In genomic region chr7:134254311-134254710, GRCh38 we compare ENCODE assay signal across 13 cellular contexts.
A peak's percentile ranks its signal among the peaks of the same experiment; 100 is the strongest.
DNase-seq lines count a peak whose midpoint lies in the region; ATAC-seq and TF ChIP-seq lines count a peak whose summit lies in the region.
"Had no signal": no experiment of that assay in that cellular context is flagged by ENCODE, and none has a peak within 500 bp of the region (broad histone marks: within the 10 kb centered on the region; RNA-seq: fewer than 3 reads in every experiment).

No MANE protein-coding gene starts in this region.

- POLR2A ChIA-PET in HCT116 (lab: Charles Lee) (no interaction called here), PC-3 (lab: Charles Lee; ENCODE audit: unreplicated experiment) (no interaction called here)

- intact Hi-C loops in HCT116 (cut with micrococcal nuclease) = no loop called here
- intact Hi-C loops in PC-3 (cut with micrococcal nuclease) = loop anchor here (10.0 kb wide), 1 partner anchor 220 kb away; no protein-coding TSS in a partner anchor

- H3F3A ChIP-seq in PC-3 (ENCODE audit: low read length, unreplicated experiment) = no peaks in the 10 kb centered on the region

- H4K20me1 ChIP-seq in HCT116 (ENCODE audit: insufficient read depth) (no peaks in the 10 kb centered on the region), PC-3 (ENCODE audit: low read length) (no peaks in the 10 kb centered on the region), fibroblast of lung (ENCODE audit: control insufficient read depth, extremely low read depth, insufficient read depth, low read length) (no peaks in the 10 kb centered on the region)

- H3K27me3 ChIP-seq in BE2C (no peaks in the 10 kb centered on the region), HCT116 (ENCODE audit: insufficient read depth, low read length) (no peaks in the 10 kb centered on the region), PC-3 (ENCODE audit: low read length) (peaks cover 14% of the 10 kb centered on the region), fibroblast of lung (ENCODE audit: control insufficient read depth, insufficient read depth, low read length) (no peaks in the 10 kb centered on the region)
- H3K27me3 ChIP-seq: gastrocnemius medialis, thyroid gland had no signal

- H3K4me2 ChIP-seq in HCT116 (ENCODE audit: low read length) = no peak overlapping the region
- H3K4me2 ChIP-seq in PC-3 (ENCODE audit: low read length) = no peak overlapping the region
- no peak overlapping the region for H3K4me2 ChIP-seq in fibroblast of lung (ENCODE audit: extremely low read depth, insufficient read depth, low read length)

- RAD21 ChIA-PET in HCT116 (lab: Charles Lee; ENCODE audit: low non-redundant PET in 1 of 2, low total read pairs in 2 of 2, uncharacterized antibody in 2 of 2, unreplicated experiment in 2 of 2) = no interaction called here

- H3K27ac ChIP-seq in HCT116 (ENCODE audit: low read depth, low read length) (no peak overlapping the region), PC-3 (ENCODE audit: low read length) (no peak overlapping the region), fibroblast of lung (ENCODE audit: insufficient read depth, low read length) (no peak overlapping the region)
- H3K27ac ChIP-seq: gastrocnemius medialis, thyroid gland had no signal

- H3K4me1 ChIP-seq in BE2C = peaks cover 5% of the 10 kb centered on the region; the same call in 1 of the 2 replicates
- no peaks in the 10 kb centered on the region for H3K4me1 ChIP-seq in HCT116 (ENCODE audit: control insufficient read depth in 1 of 2, insufficient read depth in 2 of 2, low read length in 2 of 2)
- H3K4me1 ChIP-seq in PC-3 (ENCODE audit: insufficient read depth, low read length) = no peaks in the 10 kb centered on the region
- H3K4me1 ChIP-seq in fibroblast of lung (ENCODE audit: control insufficient read depth, extremely low read depth, insufficient read depth, low read length) = no peaks in the 10 kb centered on the region
- H3K4me1 ChIP-seq: gastrocnemius medialis, thyroid gland had no signal

- TF ChIP-seq CTCF in BE2C (IDR thresholded peaks at IDR 0.05; ENCODE audit: low read depth, low read length) (peak; percentile 52), HCT116 (IDR thresholded peaks at IDR 0.05 in 2 of 3, conservative IDR thresholded peaks at IDR 0.05 in 1 of 3; ENCODE audit: borderline replicate concordance in 1 of 3, insufficient read depth in 1 of 3, low read depth in 2 of 3, low read length in 2 of 3) (peak in 1 of 3 experiments; percentile 38; a peak in 1 of 6 replicates), PC-3 (conservative IDR thresholded peaks at IDR 0.05; ENCODE audit: low read depth, low read length) (peak; percentile 51; the same call in 1 of the 2 replicates), fibroblast of lung (conservative IDR thresholded peaks at IDR 0.05 in 1 of 2, IDR thresholded peaks at IDR 0.05 in 1 of 2; ENCODE audit: low read depth in 1 of 2, low read length in 2 of 2) (peak; percentile 17 to 37)

- no TSS peak for BruUV-seq in HCT116 (replicated peaks; lab: Mats Ljungman, UMichigan)
- BruUV-seq in PC-3 (replicated peaks; lab: Mats Ljungman, UMichigan) = no TSS peak

- TF ChIP-seq RAD21 in HCT116 (IDR thresholded peaks at IDR 0.05; ENCODE audit: low read depth) = peak; percentile 61

- TF ChIP-seq POLR2A in HCT116 (IDR thresholded peaks at IDR 0.05; ENCODE audit: borderline replicate concordance, extremely low read depth, insufficient read depth, insufficient read length) = no peak

- CTCF ChIA-PET in HCT116 (lab: Charles Lee) (interaction anchor here (1.3 kb wide), 1 partner anchor 208 kb away, joined by 3 read pairs; no protein-coding TSS in a partner anchor), PC-3 (lab: Charles Lee) (interaction anchor here (0.5 to 0.7 kb wide), 4 partner anchors 23 to 114 kb away, joined by 3 read pairs; no protein-coding TSS in a partner anchor)

- H3K79me2 ChIP-seq in HCT116 (ENCODE audit: insufficient read depth, low read length) (no peaks in the 10 kb centered on the region), PC-3 (ENCODE audit: low read length) (no peaks in the 10 kb centered on the region), fibroblast of lung (ENCODE audit: control insufficient read depth, insufficient read depth, low read length) (no peaks in the 10 kb centered on the region)

- no peaks in the 10 kb centered on the region for H3K36me3 ChIP-seq in BE2C
- H3K36me3 ChIP-seq in HCT116 (ENCODE audit: control insufficient read depth in 1 of 2, insufficient read depth in 2 of 2, low read length in 2 of 2) = no peaks in the 10 kb centered on the region
- H3K36me3 ChIP-seq in PC-3 (ENCODE audit: low read depth, low read length) = no peaks in the 10 kb centered on the region
- H3K36me3 ChIP-seq in fibroblast of lung (ENCODE audit: control insufficient read depth, insufficient read depth, low read length) = no peaks in the 10 kb centered on the region
- H3K36me3 ChIP-seq: gastrocnemius medialis, thyroid gland had no signal

- H2AFZ ChIP-seq in HCT116 (ENCODE audit: low read depth, low read length, poor library complexity, severe bottlenecking) = no peak overlapping the region
- no peak overlapping the region for H2AFZ ChIP-seq in PC-3 (ENCODE audit: low read length)
- H2AFZ ChIP-seq in fibroblast of lung (ENCODE audit: low read length) = no peak overlapping the region

- H3K9me2 ChIP-seq in HCT116 (ENCODE audit: insufficient read depth) (no peaks in the 10 kb centered on the region), PC-3 (replicated peaks; ENCODE audit: low read length) (no peaks in the 10 kb centered on the region)

- H3K4me3 ChIP-seq in BE2C (ENCODE audit: low read depth, low read length) = no peak overlapping the region
- no peak overlapping the region for H3K4me3 ChIP-seq in HCT116 (replicated peaks in 1 of 2; ENCODE audit: low read depth in 1 of 2, low read length in 2 of 2)
- no peak overlapping the region for H3K4me3 ChIP-seq in PC-3 (ENCODE audit: low read length)
- no peak overlapping the region for H3K4me3 ChIP-seq in fibroblast of lung (replicated peaks in 1 of 4; ENCODE audit: control extremely low read depth in 1 of 4, insufficient read depth in 1 of 4, low read depth in 3 of 4, low read length in 4 of 4)
- H3K4me3 ChIP-seq: gastrocnemius medialis, lung, thyroid gland had no signal

- H3K9ac ChIP-seq in HCT116 (ENCODE audit: low read length) (no peak overlapping the region), PC-3 (ENCODE audit: low read length) (no peak overlapping the region), fibroblast of lung (ENCODE audit: insufficient read depth, low read length) (no peak overlapping the region)

- H3K9me3 ChIP-seq in BE2C (no peaks in the 10 kb centered on the region), HCT116 (ENCODE audit: control insufficient read depth in 1 of 2, insufficient read depth in 1 of 2, low read depth in 1 of 2, low read length in 2 of 2) (no peaks in the 10 kb centered on the region), PC-3 (ENCODE audit: low read length) (no peaks in the 10 kb centered on the region), fibroblast of lung (ENCODE audit: control insufficient read depth, insufficient read depth, low read depth, low read length) (no peaks in the 10 kb centered on the region)
- H3K9me3 ChIP-seq: gastrocnemius medialis, thyroid gland had no signal

- peak; percentile 69 for ATAC-seq in HCT116
- peak; percentile 58 for ATAC-seq in PC-3
- ATAC-seq: gastrocnemius medialis, T-cell had no signal

- DNase-seq in BE2C (peak; percentile 32), HCT116 (ENCODE audit: low read depth, low spot score) (peak; percentile 10), PC-3 (peak; percentile 44), fibroblast of lung (ENCODE audit: low read depth in 2 of 2) (peak in 1 of 2 donors; percentile 38), NCI-H2029 treated with DMSO at 0.1 percent for 48 hours (lab: John Stamatoyannopoulos, UW) (no peak), KG1 (lab: John Stamatoyannopoulos, UW) (no peak), occipital lobe (lab: John Stamatoyannopoulos, UW) (no peak)
- no peak for DNase-seq in stimulated activated naive CD4-positive, alpha-beta T cell treated with Interleukin-2 at 50 U/mL for 16 hours (lab: John Stamatoyannopoulos, UW)
- DNase-seq: gastrocnemius medialis, NCI-H2107, T-cell, thyroid gland had no signal

TF ChIP-seq in HCT116, 20 proteins besides CTCF, POLR2A, EP300 and RAD21:
- TF ChIP-seq SIN3A (IDR thresholded peaks at IDR 0.05; ENCODE audit: low read depth) = no peak
- no peak for TF ChIP-seq CBX3 (IDR thresholded peaks at IDR 0.05; ENCODE audit: low read depth)
- TF ChIP-seq ELF1 (IDR thresholded peaks at IDR 0.05; ENCODE audit: borderline replicate concordance, low read depth) = no peak
- TF ChIP-seq SP1 (IDR thresholded peaks at IDR 0.05; ENCODE audit: low read depth) = no peak
- no peak for TF ChIP-seq YY1 (IDR thresholded peaks at IDR 0.05; ENCODE audit: extremely low read depth, insufficient replicate concordance, low read depth, low read length)
- TF ChIP-seq TCF7L2 (IDR thresholded peaks at IDR 0.05; ENCODE audit: borderline replicate concordance, extremely low read depth, insufficient read depth, insufficient read length) = no peak
- TF ChIP-seq, protein P1, sequence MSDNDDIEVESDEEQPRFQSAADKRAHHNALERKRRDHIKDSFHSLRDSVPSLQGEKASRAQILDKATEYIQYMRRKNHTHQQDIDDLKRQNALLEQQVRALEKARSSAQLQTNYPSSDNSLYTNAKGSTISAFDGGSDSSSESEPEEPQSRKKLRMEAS (IDR thresholded peaks at IDR 0.05) = no peak
- TF ChIP-seq EZH2 (IDR thresholded peaks at IDR 0.05) = no peak
- no peak for TF ChIP-seq ZFX (IDR thresholded peaks at IDR 0.05)

Comparison
In these comparisons a context has a peak if more than half of its experiments do, and no peak if none do; other contexts are left out.
1. DNase-seq: peak in BE2C (single experiment), HCT116 (single experiment) and PC-3 (single experiment); none in NCI-H2029 treated with DMSO at 0.1 percent for 48 hours (single experiment), KG1 (single experiment), stimulated activated naive CD4-positive, alpha-beta T cell treated with Interleukin-2 at 50 U/mL for 16 hours (single experiment) and occipital lobe (single experiment).